ENCODE assay signal across 9 cellular contexts in genomic region chr4:79030973-79031372, GRCh38.
"Had no signal": no experiment of that assay in that cellular context is flagged by ENCODE, and none has a peak within 500 bp of the region (broad histone marks: within the 10 kb centered on the region; RNA-seq: fewer than 3 reads in every experiment).

No MANE protein-coding gene starts in this region.

- H3K4me3 Mint-ChIP-seq: HFFc6, IgD-negative memory B cell had no signal

- H3K9ac ChIP-seq: GM23248 had no signal

- H3K27ac Mint-ChIP-seq: HFFc6, IgD-negative memory B cell had no signal

- H3K9me3 Mint-ChIP-seq: HFFc6 had no signal

- H3K36me3 ChIP-seq: HAP-1 had no signal

- H3K4me1 Mint-ChIP-seq: IgD-negative memory B cell had no signal

- H3K9me3 ChIP-seq: HAP-1 had no signal

- DNase-seq: GM23248, GOT3, H7, HFFc6 had no signal

- H3K4me3 ChIP-seq: GM23248, HAP-1 had no signal

- ATAC-seq: HCT116, HepG2 had no signal

- H3K36me3 Mint-ChIP-seq: IgD-negative memory B cell had no signal

- H3K27ac ChIP-seq: GM23248, HL-60 had no signal

- H2AFZ ChIP-seq: GM23248 had no signal
